In the genomic region with DNA sequence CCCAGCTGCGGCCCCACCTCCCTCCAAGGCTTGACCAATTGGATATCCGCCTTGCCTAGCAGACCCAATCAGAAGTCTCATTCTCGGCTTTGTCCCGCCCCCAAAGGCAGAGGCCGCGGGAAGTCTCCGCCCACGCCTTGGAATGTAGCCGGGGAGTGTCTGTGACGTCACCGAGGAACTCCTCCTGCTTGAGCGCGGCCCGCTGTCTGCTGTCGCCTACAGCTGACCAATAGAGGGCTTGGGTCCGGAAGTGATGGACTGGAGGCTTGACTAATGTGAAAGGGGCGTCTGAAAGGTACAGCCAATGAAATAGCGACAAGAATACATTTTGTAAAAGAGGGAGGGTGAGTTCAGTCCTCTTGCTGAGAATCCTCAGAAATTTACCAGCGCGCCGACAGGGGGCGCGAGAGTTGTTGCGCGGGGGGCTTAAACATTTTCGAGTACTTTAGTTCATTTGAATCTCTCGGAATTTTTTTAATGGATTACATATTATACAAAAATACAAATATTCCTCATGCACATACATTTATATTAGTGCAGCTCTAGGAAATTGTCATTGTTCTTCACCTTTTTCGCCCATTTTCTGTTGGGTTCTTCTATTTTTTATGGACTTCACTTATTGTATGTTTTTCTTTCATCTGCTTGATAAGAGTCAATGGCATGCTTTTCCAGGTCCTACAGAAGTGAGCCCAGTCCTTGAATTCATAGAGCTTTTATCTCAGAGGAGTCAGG, we compare ENCODE assay signal across 8 cellular contexts.
DNase-seq lines count a peak whose midpoint lies in the region; ATAC-seq, FAIRE-seq and TF ChIP-seq lines count a peak whose summit lies in the region.

No MANE protein-coding gene starts in this region.

- no peaks in the 10 kb centered on the region for H3K36me3 ChIP-seq in OCI-LY1 (ENCODE audit: insufficient read depth, low read length)

- no peaks in the 10 kb centered on the region for H3K79me2 ChIP-seq in OCI-LY1 (ENCODE audit: insufficient read depth, low read length)

- peak; percentile 98 for ATAC-seq in GM21528 (IDR thresholded peaks at IDR 0.05; ENCODE audit: low FRiP score, unreplicated experiment)

- H3K27me3 ChIP-seq in OCI-LY1 (ENCODE audit: insufficient read depth, low read length) = no peaks in the 10 kb centered on the region

- no peaks in the 10 kb centered on the region for H3K4me1 ChIP-seq in OCI-LY1 (ENCODE audit: insufficient read depth, low read length, severe bottlenecking)

- no peaks in the 10 kb centered on the region for H3K9me2 ChIP-seq in OCI-LY1 (ENCODE audit: low read depth, low read length)

- no peaks in the 10 kb centered on the region for H3F3A ChIP-seq in OCI-LY1 (ENCODE audit: insufficient read depth, low read length)

- no peak overlapping the region for H3K9ac ChIP-seq in OCI-LY1 (ENCODE audit: low read length)

- H3K27ac ChIP-seq in OCI-LY1 (ENCODE audit: low read depth, low read length, poor library complexity, severe bottlenecking) = no peak overlapping the region

- H2AFZ ChIP-seq in OCI-LY1 (ENCODE audit: low read length) = no peak overlapping the region

- no peak for FAIRE-seq in D721Med (lab: Jason Lieb, UNC)

- H3K4me2 ChIP-seq in OCI-LY1 (ENCODE audit: low read length) = no peak overlapping the region

- DNase-seq in D721Med (ENCODE audit: insufficient read length, low spot score) = peak; percentile 67
- DNase-seq in HuH-7.5 (ENCODE audit: low spot score) = peak; percentile 84
- peak; percentile 98 for DNase-seq in activated T-cell treated with anti-CD3 and anti-CD28 coated beads for 24 hours (ENCODE audit: low read depth)
- DNase-seq in epidermal melanocyte (ENCODE audit: insufficient read length, low spot score) = peak; percentile 89
- peak; percentile 100 for DNase-seq in midbrain (lab: John Stamatoyannopoulos, UW)
- peak; percentile 94 to 95 for DNase-seq in stimulated activated CD8-positive, alpha-beta memory T cell treated with anti-CD3 and anti-CD28 coated beads, Interleukin-15, amount 100 ng/mL, for 48 hours (ENCODE audit: low read depth in 2 of 2)

- no peak overlapping the region for H3K4me3 ChIP-seq in OCI-LY1 (ENCODE audit: low read depth, low read length, poor library complexity, severe bottlenecking)

- TF ChIP-seq CTCF in D721Med (IDR thresholded peaks at IDR 0.05; ENCODE audit: insufficient read depth, missing control alignments) (peak; percentile 67), OCI-LY1 (IDR thresholded peaks at IDR 0.05; ENCODE audit: low read length) (peak; percentile 50)

- H3K9me3 ChIP-seq in OCI-LY1 (ENCODE audit: low read length) = no peaks in the 10 kb centered on the region

- H4K20me1 ChIP-seq in OCI-LY1 (ENCODE audit: insufficient read depth, low read length) = no peaks in the 10 kb centered on the region
